In the genomic region with DNA sequence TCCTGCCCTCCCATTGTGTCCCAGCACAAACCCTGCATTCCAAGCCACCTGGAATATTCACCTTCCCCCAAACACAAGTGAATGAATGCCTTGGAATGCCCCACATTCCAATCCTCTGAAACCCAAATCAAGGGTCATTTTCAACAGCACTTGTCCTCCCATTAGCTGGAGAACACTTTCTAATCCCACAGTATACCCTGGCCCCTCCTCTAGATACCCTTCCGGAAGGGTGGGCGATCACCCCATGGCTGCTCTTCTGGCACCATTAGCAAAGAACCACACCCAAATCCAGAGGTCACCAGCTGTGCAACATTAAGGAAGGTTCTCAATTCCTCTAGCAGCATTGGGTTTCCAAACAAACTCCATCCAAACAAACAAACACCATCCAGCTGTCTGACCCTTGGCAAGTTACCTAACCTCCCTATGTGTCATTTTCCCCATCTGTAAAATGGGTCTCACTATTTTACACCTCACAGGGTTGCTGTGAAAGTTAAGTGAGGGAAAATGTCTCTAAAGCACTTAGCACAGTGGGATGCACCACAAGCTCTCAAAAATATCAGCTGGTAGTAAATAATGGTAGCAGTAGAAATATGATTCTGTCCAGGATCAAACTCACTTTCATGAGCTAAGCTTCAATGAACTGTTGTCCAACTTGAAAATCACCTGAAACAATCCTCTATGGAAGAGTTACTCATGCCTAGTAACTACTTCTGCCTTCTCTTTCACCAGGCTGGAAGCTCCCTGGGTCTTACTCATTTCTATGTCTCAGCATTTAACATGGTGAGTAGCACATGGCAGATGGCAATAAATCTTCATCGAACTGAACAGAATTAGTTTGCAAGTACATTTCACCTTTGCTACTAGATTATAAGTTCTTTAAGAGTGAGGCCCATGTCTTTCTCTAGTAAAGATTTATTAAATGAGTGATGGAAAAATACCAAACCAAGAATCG, we compare ENCODE assay signal across 1 cellular context.
TF ChIP-seq lines count a peak whose summit lies in the region.

No MANE protein-coding gene starts in this region.

TF ChIP-seq in HCT116, 20 proteins besides CTCF, POLR2A, EP300 and RAD21 (continued from another document):
- TF ChIP-seq CEBPB (IDR thresholded peaks at IDR 0.05; ENCODE audit: low read depth) (no peak), ELF1 (IDR thresholded peaks at IDR 0.05; ENCODE audit: borderline replicate concordance, low read depth) (no peak), ZFX (IDR thresholded peaks at IDR 0.05) (no peak)
- TF ChIP-seq, protein P1, sequence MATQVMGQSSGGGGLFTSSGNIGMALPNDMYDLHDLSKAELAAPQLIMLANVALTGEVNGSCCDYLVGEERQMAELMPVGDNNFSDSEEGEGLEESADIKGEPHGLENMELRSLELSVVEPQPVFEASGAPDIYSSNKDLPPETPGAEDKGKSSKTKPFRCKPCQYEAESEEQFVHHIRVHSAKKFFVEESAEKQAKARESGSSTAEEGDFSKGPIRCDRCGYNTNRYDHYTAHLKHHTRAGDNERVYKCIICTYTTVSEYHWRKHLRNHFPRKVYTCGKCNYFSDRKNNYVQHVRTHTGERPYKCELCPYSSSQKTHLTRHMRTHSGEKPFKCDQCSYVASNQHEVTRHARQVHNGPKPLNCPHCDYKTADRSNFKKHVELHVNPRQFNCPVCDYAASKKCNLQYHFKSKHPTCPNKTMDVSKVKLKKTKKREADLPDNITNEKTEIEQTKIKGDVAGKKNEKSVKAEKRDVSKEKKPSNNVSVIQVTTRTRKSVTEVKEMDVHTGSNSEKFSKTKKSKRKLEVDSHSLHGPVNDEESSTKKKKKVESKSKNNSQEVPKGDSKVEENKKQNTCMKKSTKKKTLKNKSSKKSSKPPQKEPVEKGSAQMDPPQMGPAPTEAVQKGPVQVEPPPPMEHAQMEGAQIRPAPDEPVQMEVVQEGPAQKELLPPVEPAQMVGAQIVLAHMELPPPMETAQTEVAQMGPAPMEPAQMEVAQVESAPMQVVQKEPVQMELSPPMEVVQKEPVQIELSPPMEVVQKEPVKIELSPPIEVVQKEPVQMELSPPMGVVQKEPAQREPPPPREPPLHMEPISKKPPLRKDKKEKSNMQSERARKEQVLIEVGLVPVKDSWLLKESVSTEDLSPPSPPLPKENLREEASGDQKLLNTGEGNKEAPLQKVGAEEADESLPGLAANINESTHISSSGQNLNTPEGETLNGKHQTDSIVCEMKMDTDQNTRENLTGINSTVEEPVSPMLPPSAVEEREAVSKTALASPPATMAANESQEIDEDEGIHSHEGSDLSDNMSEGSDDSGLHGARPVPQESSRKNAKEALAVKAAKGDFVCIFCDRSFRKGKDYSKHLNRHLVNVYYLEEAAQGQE (IDR thresholded peaks at IDR 0.05; ENCODE audit: low read depth): no peak
